In genomic region chr15:93829115-93829849, GRCh38 we compare ENCODE assay signal across 1 cellular context.
TF ChIP-seq lines count a peak whose summit lies in the region.

No MANE protein-coding gene starts in this region.

TF ChIP-seq in SK-N-SH treated with all-trans-retinoic acid at 6 μM for 48 hours, 23 proteins besides CTCF, POLR2A, EP300 and RAD21 (continued from another document):
- no peak for TF ChIP-seq OSR1 (CRISPR knock-in tag; IDR thresholded peaks at IDR 0.05)
